Comparison of ENCODE assay signal across 8 cellular contexts in genomic region chr3:185585862-185586643, GRCh38. TPM values are rescaled to one million over a fixed set of nuclear protein-coding genes. Genes with fewer than 3 reads are reported as not detected.
DNase-seq lines count a peak whose midpoint lies in the region; ATAC-seq and TF ChIP-seq lines count a peak whose summit lies in the region.

TSS of gene SENP2 (plus strand) at chr3:185586295. CDS start at chr3:185586414, 119 bp downstream.

- peak within 1 kb of the TSS; percentile 87 for H3K4me3 Mint-ChIP-seq in dendritic cell treated with granulocyte-macrophage colony-stimulating factor and Interleukin-4, amounts not matched to agents 40 ng/mL and 50 ng/mL, for 4 days

- intact Hi-C loops in dendritic cell treated with granulocyte-macrophage colony-stimulating factor and Interleukin-4, amounts not matched to agents 40 ng/mL and 50 ng/mL, for 4 days (cut with micrococcal nuclease): no loop called here

- H3K27ac ChIP-seq in C4-2B: peak within 1 kb of the TSS; percentile 86

- DNase-seq in NCI-H774 (lab: John Stamatoyannopoulos, UW) (peak; percentile 100), left lobe of liver (ENCODE audit: low spot score) (peak; percentile 100)
- DNase-seq in activated CD4-positive, alpha-beta T cell treated with anti-CD3 and anti-CD28 coated beads, Interleukin-2, amount 50 U/mL, for 4 hours: peak; percentile 99
- peak; percentile 99 for DNase-seq in stimulated activated CD4-positive, alpha-beta T cell treated with anti-CD3 and anti-CD28 coated beads, Interleukin-2, amount 100 ng/mL, for 4 hours (ENCODE audit: low read depth)

- no peaks in the 10 kb centered on the region for H3K27me3 Mint-ChIP-seq in dendritic cell treated with granulocyte-macrophage colony-stimulating factor and Interleukin-4, amounts not matched to agents 40 ng/mL and 50 ng/mL, for 4 days

- H3K9me3 Mint-ChIP-seq in dendritic cell treated with granulocyte-macrophage colony-stimulating factor and Interleukin-4, amounts not matched to agents 40 ng/mL and 50 ng/mL, for 4 days: no peaks in the 10 kb centered on the region

- peaks cover 18% of the 10 kb centered on the region for H3K36me3 Mint-ChIP-seq in dendritic cell treated with granulocyte-macrophage colony-stimulating factor and Interleukin-4, amounts not matched to agents 40 ng/mL and 50 ng/mL, for 4 days (ENCODE audit: low read depth)

- H3K4me1 Mint-ChIP-seq in dendritic cell treated with granulocyte-macrophage colony-stimulating factor and Interleukin-4, amounts not matched to agents 40 ng/mL and 50 ng/mL, for 4 days (ENCODE audit: low read depth): peaks cover 24% of the 10 kb centered on the region

- ATAC-seq in GM19395 (IDR thresholded peaks at IDR 0.05; ENCODE audit: unreplicated experiment) (peak; percentile 95), HG03565 (IDR thresholded peaks at IDR 0.05; ENCODE audit: unreplicated experiment) (peak; percentile 90), left lobe of liver (peak; percentile 94)

- TF ChIP-seq CTCF in C4-2B (conservative IDR thresholded peaks at IDR 0.05): no peak

- H3K27ac Mint-ChIP-seq in dendritic cell treated with granulocyte-macrophage colony-stimulating factor and Interleukin-4, amounts not matched to agents 40 ng/mL and 50 ng/mL, for 4 days: peak within 1 kb of the TSS; percentile 98

RNA-seq across cellular contexts. Expression of gene SENP2, which starts in this region (rescaled TPM):
- 19.6 TPM for total RNA-seq in left lobe of liver

Comparison
In these comparisons a context has a peak if more than half of its experiments do, and no peak if none do; other contexts are left out.
1. Peak in every context shown above with its lines: DNase-seq, ATAC-seq and H3K27ac ChIP-seq.